Comparison of ENCODE assay signal across 8 cellular contexts in the genomic region with DNA sequence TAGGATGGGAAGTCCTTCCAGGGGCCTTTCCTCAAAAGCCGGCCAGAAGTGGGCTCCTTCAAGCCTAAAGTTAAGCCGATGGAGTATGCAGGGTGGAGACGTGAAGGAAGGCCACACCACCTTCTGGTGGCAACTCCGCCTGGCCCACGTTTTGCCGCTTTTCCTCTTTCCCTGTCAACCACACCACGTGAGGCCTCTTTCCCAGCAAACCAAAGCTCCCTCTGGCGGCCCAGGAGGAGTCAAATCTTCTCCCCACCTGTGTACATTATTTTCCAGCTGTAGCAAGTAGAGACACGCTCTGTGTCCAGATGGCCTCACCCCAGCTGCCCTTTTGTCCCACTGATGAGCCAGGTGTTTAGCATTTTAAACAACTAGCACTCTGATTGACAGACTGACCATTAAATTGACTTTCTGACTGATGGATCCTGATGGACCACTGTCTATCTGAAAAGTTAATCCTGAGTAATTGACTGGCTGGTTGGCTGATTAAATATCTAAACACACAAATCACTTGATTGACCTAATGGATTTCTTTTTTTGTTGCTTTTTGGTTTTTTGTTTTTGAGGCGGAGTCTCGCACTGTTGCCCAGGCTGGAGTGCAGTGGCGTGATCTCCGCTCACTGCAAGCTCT. TPM values are rescaled to one million over a fixed set of nuclear protein-coding genes. Genes with fewer than 3 reads are reported as not detected.
A peak's percentile ranks its signal among the peaks of the same experiment; 100 is the strongest.
DNase-seq lines count a peak whose midpoint lies in the region; ATAC-seq and TF ChIP-seq lines count a peak whose summit lies in the region.

No MANE protein-coding gene starts in this region.

- H3K36me3 Mint-ChIP-seq in H9 (ENCODE audit: insufficient read depth in 1 of 3, low read depth in 3 of 3): no peaks in the 10 kb centered on the region; a peak in 1 of 7 replicates

- no TSS peak for BruUV-seq in PC-9 (replicated peaks; lab: Mats Ljungman, UMichigan)

- DNase-seq in AG10803 (ENCODE audit: low read depth) (peak; percentile 46), H9 (peak; percentile 89), PC-9 (peak; percentile 55 to 69), fibroblast of gingiva (ENCODE audit: low read depth) (peak; percentile 31), ovary (peak; percentile 47 to 63 (median 51)), cortex of kidney (lab: John Stamatoyannopoulos, UW) (no peak)
- DNase-seq in effector memory CD4-positive, alpha-beta T cell: no peak

- CTCF ChIA-PET in PC-9 (lab: Charles Lee): interaction anchor here (0.6 to 1.3 kb wide), 3 partner anchors 77 to 1692 kb away, joined by 4 to 22 read pairs (median 19); partner anchors contain the start of gene PXYLP1

- H3K9me3 Mint-ChIP-seq in H9: no peaks in the 10 kb centered on the region

- no peak overlapping the region for H3K14ac ChIP-seq in H9 (ENCODE audit: insufficient read depth, low read length)

- no peak overlapping the region for H3K18ac ChIP-seq in H9 (ENCODE audit: insufficient read length, low read depth, low read length)

- H2BK15ac ChIP-seq in H9 (ENCODE audit: low read depth, low read length): no peak overlapping the region

- no peaks in the 10 kb centered on the region for H3F3A ChIP-seq in PC-9 (ENCODE audit: insufficient read depth, low read depth)

- TF ChIP-seq EP300 in ovary (IDR thresholded peaks at IDR 0.05): no peak

- H2BK20ac ChIP-seq in H9 (ENCODE audit: low read depth, low read length, poor library complexity, severe bottlenecking): no peak overlapping the region

- H4K20me1 ChIP-seq in H9 (ENCODE audit: control insufficient read depth, insufficient read depth, insufficient read length) (no peaks in the 10 kb centered on the region), PC-9 (ENCODE audit: insufficient read depth) (no peaks in the 10 kb centered on the region)

- H3K79me2 ChIP-seq in H9 (ENCODE audit: insufficient read depth, low read length) (no peaks in the 10 kb centered on the region), PC-9 (ENCODE audit: low read depth) (peaks cover 6% of the 10 kb centered on the region)

- H3K9me2 ChIP-seq in PC-9 (ENCODE audit: insufficient read depth): no peaks in the 10 kb centered on the region

- no peak overlapping the region for H2AFZ ChIP-seq in H9 (ENCODE audit: low read length)
- H2AFZ ChIP-seq in PC-9: no peak overlapping the region

- no peaks in the 10 kb centered on the region for H3K79me1 ChIP-seq in H9 (ENCODE audit: insufficient read depth, low read depth, low read length, poor library complexity, severe bottlenecking)

- H3K27me3 ChIP-seq in H9 (ENCODE audit: insufficient read depth, low read length) (no peaks in the 10 kb centered on the region), PC-9 (ENCODE audit: insufficient read depth, low read depth) (no peaks in the 10 kb centered on the region), ovary (no peaks in the 10 kb centered on the region)
- H3K27me3 ChIP-seq in effector memory CD4-positive, alpha-beta T cell (replicated peaks; ENCODE audit: control insufficient read depth, insufficient read depth, low read length, poor library complexity, severe bottlenecking): no peaks in the 10 kb centered on the region

- H3K23ac ChIP-seq in H9 (ENCODE audit: insufficient read length, low read depth, low read length): no peak overlapping the region

- peaks cover 22 to 26% of the 10 kb centered on the region in 2 experiments for H3K4me1 Mint-ChIP-seq in H9

- no peak overlapping the region for H2BK120ac ChIP-seq in H9 (ENCODE audit: low read depth, low read length, poor library complexity, severe bottlenecking)

- WGBS in H9 (ENCODE audit: extremely low coverage, insufficient read length, low lambda C conversion rate): no CpG with 5 or more reads among the region's 13 CpGs
- WGBS in ovary, 3 donors: 42 to 51% (median 45%) methylated on average over 13 of the region's 13 CpGs

- no peak overlapping the region for H4K8ac ChIP-seq in H9 (replicated peaks; ENCODE audit: insufficient read length, low read depth, low read length)

- no peaks in the 10 kb centered on the region for H3K9me3 ChIP-seq in H9 (ENCODE audit: control insufficient read depth, low read depth, low read length)
- H3K9me3 ChIP-seq in PC-9 (ENCODE audit: insufficient read depth, low read depth): no peaks in the 10 kb centered on the region
- H3K9me3 ChIP-seq in ovary: no peaks in the 10 kb centered on the region
- H3K9me3 ChIP-seq in effector memory CD4-positive, alpha-beta T cell (ENCODE audit: control insufficient read depth, low read length): no peaks in the 10 kb centered on the region

- H3K4me3 Mint-ChIP-seq in H9: no peak overlapping the region

- no peak overlapping the region for H3K9ac ChIP-seq in H9 (ENCODE audit: extremely low read depth, insufficient read length, low read length)

- no peak overlapping the region for H4K91ac ChIP-seq in H9 (ENCODE audit: insufficient read length, low read depth, low read length)

- TF ChIP-seq CTCF in AG10803 (conservative IDR thresholded peaks at IDR 0.05; ENCODE audit: low read length) (peak; percentile 63), H9 (conservative IDR thresholded peaks at IDR 0.05) (peak; percentile 75), PC-9 (conservative IDR thresholded peaks at IDR 0.05) (peak; percentile 63), ovary (IDR thresholded peaks at IDR 0.05) (peak in 2 of 3 donors; percentile 16 to 32)

- H4K5ac ChIP-seq in H9 (ENCODE audit: insufficient read length, low read depth, low read length): no peak overlapping the region

- H3K27ac Mint-ChIP-seq in H9: no peak overlapping the region

- H3K4me2 ChIP-seq in H9 (ENCODE audit: insufficient read depth, insufficient read length, low read length): no peak overlapping the region
- H3K4me2 ChIP-seq in PC-9: no peak overlapping the region

- no peak overlapping the region for H3T11ph ChIP-seq in H9 (ENCODE audit: low read length)

- intact Hi-C loops in PC-9 (cut with micrococcal nuclease; ENCODE audit: unreplicated experiment): loop anchor here (10.0 kb wide), 1 partner anchor 304 kb away; no protein-coding TSS in a partner anchor
- intact Hi-C loops in ovary (cut with DNase I): loop anchor here in 2 of 4 donors (5.0 to 10.0 kb wide), 3 partner anchors 74 to 144 kb away; partner anchors contain the start of gene PXYLP1 (in 2 of the 2)

- TF ChIP-seq POLR2A in ovary (IDR thresholded peaks at IDR 0.05): no peak

- no peak overlapping the region for H3K56ac ChIP-seq in H9 (ENCODE audit: insufficient read length, low read depth, low read length)

- H3K4me1 ChIP-seq in H9 (ENCODE audit: insufficient read depth, low read length) (no peaks in the 10 kb centered on the region; the same call in 1 of the 2 replicates), PC-9 (replicated peaks; ENCODE audit: insufficient read depth) (peaks cover 7% of the 10 kb centered on the region), ovary (ENCODE audit: insufficient read depth) (peaks cover 5% of the 10 kb centered on the region)
- H3K4me1 ChIP-seq in effector memory CD4-positive, alpha-beta T cell (ENCODE audit: control insufficient read depth, insufficient read depth, low read length, poor library complexity, severe bottlenecking): peaks cover 44% of the 10 kb centered on the region

- H3K27ac ChIP-seq in H9 (ENCODE audit: insufficient read length, low read depth, low read length): no peak overlapping the region
- no peak overlapping the region for H3K27ac ChIP-seq in PC-9
- no peak overlapping the region for H3K27ac ChIP-seq in ovary
- no peak overlapping the region for H3K27ac ChIP-seq in effector memory CD4-positive, alpha-beta T cell (ENCODE audit: insufficient read depth, low read length, poor library complexity, severe bottlenecking)

- H3K4me3 ChIP-seq in AG10803 (ENCODE audit: low read length) (no peak overlapping the region), PC-9 (no peak overlapping the region), ovary (no peak overlapping the region)
- H3K4me3 ChIP-seq in effector memory CD4-positive, alpha-beta T cell (ENCODE audit: insufficient read depth, low read depth, low read length, poor library complexity, severe bottlenecking): no peak overlapping the region

- H3K23me2 ChIP-seq in H9 (ENCODE audit: insufficient read length, low read depth, low read length, poor library complexity, severe bottlenecking): peaks cover 6% of the 10 kb centered on the region

- H3K36me3 ChIP-seq in PC-9 (ENCODE audit: low read depth) (no peaks in the 10 kb centered on the region), ovary (no peaks in the 10 kb centered on the region)
- H3K36me3 ChIP-seq in effector memory CD4-positive, alpha-beta T cell (ENCODE audit: control insufficient read depth, insufficient read depth, low read length): no peaks in the 10 kb centered on the region

- no peak overlapping the region for H2BK5ac ChIP-seq in H9 (ENCODE audit: insufficient read length, low read length)

- POLR2A ChIA-PET in PC-9 (lab: Charles Lee; ENCODE audit: unreplicated experiment): no interaction called here

- peaks cover 23% of the 10 kb centered on the region for H3K27me3 Mint-ChIP-seq in H9 (ENCODE audit: low read depth)

- H3K4ac ChIP-seq in H9 (ENCODE audit: low read depth, low read length): no peak overlapping the region

- no peak for ATAC-seq in GM18868 (IDR thresholded peaks at IDR 0.05; ENCODE audit: unreplicated experiment)

- H2AK5ac ChIP-seq in H9 (ENCODE audit: insufficient read length, low read length): no peak overlapping the region

- H2BK12ac ChIP-seq in H9 (ENCODE audit: insufficient read length, low read depth, low read length): no peak overlapping the region

RNA-seq across cellular contexts. Expression of gene ZBTB38, which starts 59.6 kb away (rescaled TPM):
- total RNA-seq in H9 (2021) (12.7 and 14.6 TPM in 2 replicates), PC-9 (2021) (18.5 and 21.8 TPM in 2 replicates), ovary (100 to 1,000 TPM in 2 of 7 donors, 10 to 100 TPM in 5; 77.5 to 125 (median 84.4) TPM)
- 10 to 100 TPM; 23.2 to 43.0 TPM for polyA plus RNA-seq in ovary

Comparison
In these comparisons a context has a peak if more than half of its experiments do, and no peak if none do; other contexts are left out.
1. DNase-seq: peak in AG10803 (single experiment), H9 (single experiment), PC-9 (2 of 2), fibroblast of gingiva (single experiment) and ovary (5 of 5); none in effector memory CD4-positive, alpha-beta T cell (0 of 3) and cortex of kidney (single experiment).
2. CTCF ChIP-seq: peak in every context shown above with its lines; median percentile 75 in H9; 63 in AG10803; 63 in PC-9; 24 in ovary.